In genomic region chr2:102166189-102166845, GRCh38 we compare ENCODE assay signal across 10 cellular contexts. TPM values are rescaled to one million over a fixed set of nuclear protein-coding genes. Genes with fewer than 3 reads are reported as not detected.
DNase-seq lines count a peak whose midpoint lies in the region; ATAC-seq and TF ChIP-seq lines count a peak whose summit lies in the region.
"Had no signal": no experiment of that assay in that cellular context is flagged by ENCODE, and none has a peak within 500 bp of the region (broad histone marks: within the 10 kb centered on the region; RNA-seq: fewer than 3 reads in every experiment).

No MANE protein-coding gene starts in this region.

- TF ChIP-seq CTCF in right atrium auricular region (IDR thresholded peaks at IDR 0.05) (peak; percentile 32 to 79), suprapubic skin (IDR thresholded peaks at IDR 0.05) (peak; percentile 9 to 41)

- no peak overlapping the region for H3K9ac ChIP-seq in adipocyte (ENCODE audit: low read length)

- no peaks in the 10 kb centered on the region for H3K9me3 ChIP-seq in adipocyte (ENCODE audit: control insufficient read depth, low read length)
- H3K9me3 ChIP-seq in right atrium auricular region: no peaks in the 10 kb centered on the region
- H3K9me3 ChIP-seq in suprapubic skin: no peaks in the 10 kb centered on the region

- WGBS in suprapubic skin: 24% methylated on average over 4 of the region's 4 CpGs

- H3K36me3 ChIP-seq in adipocyte (ENCODE audit: control insufficient read depth, insufficient read depth, low read length, severe bottlenecking) (peaks cover 92% of the 10 kb centered on the region), right atrium auricular region (peaks cover 23% of the 10 kb centered on the region), suprapubic skin (peaks cover 41% of the 10 kb centered on the region)

- no peak for TF ChIP-seq EP300 in suprapubic skin (IDR thresholded peaks at IDR 0.05)

- peak; percentile 23 for DNase-seq in DMS 273 (lab: John Stamatoyannopoulos, UW; ENCODE audit: unreplicated experiment)
- DNase-seq in DMS 273 treated with DMSO at 0.1 percent for 48 hours (lab: John Stamatoyannopoulos, UW): no peak
- peak; percentile 73 for DNase-seq in adipocyte (ENCODE audit: low read depth)
- no peak for DNase-seq in right atrium auricular region (ENCODE audit: low spot score)
- DNase-seq in suprapubic skin (ENCODE audit: low spot score in 2 of 2): no peak
- no peak for DNase-seq in NCI-H146 (lab: John Stamatoyannopoulos, UW)
- DNase-seq: activated T-cell treated with anti-CD3 and anti-CD28 coated beads, Interleukin-2, amount 50 U/mL, for 48 hours; stimulated activated CD4-positive, alpha-beta T cell treated with anti-CD3 and anti-CD28 coated beads, Interleukin-12 subunit alpha, Interleukin-12 subunit beta, amount 100 ng/mL, for 4 hours had no signal

- H3K4me3 ChIP-seq in adipocyte (ENCODE audit: low read length) (no peak overlapping the region), right atrium auricular region (no peak overlapping the region), suprapubic skin (no peak overlapping the region)

- no peak overlapping the region for H3K27ac ChIP-seq in right atrium auricular region
- no peak overlapping the region for H3K27ac ChIP-seq in suprapubic skin

- H3K27me3 ChIP-seq in adipocyte (replicated peaks; ENCODE audit: control insufficient read depth, insufficient read depth, low read length) (no peaks in the 10 kb centered on the region), right atrium auricular region (no peaks in the 10 kb centered on the region), suprapubic skin (no peaks in the 10 kb centered on the region)

- H3K4me1 ChIP-seq in adipocyte (ENCODE audit: control insufficient read depth, insufficient read depth, low read length) (peaks cover 29% of the 10 kb centered on the region), right atrium auricular region (no peaks in the 10 kb centered on the region), suprapubic skin (peaks cover 31% of the 10 kb centered on the region)

- TF ChIP-seq POLR2A in suprapubic skin (IDR thresholded peaks at IDR 0.05): no peak

- ATAC-seq in GM19324 (IDR thresholded peaks at IDR 0.05; ENCODE audit: low FRiP score, unreplicated experiment) (no peak), GM18868 (IDR thresholded peaks at IDR 0.05; ENCODE audit: unreplicated experiment) (no peak)

RNA-seq across cellular contexts. Expression of gene IL1RL2, which starts 20.5 kb away (rescaled TPM):
- total RNA-seq in right atrium auricular region: under 1 TPM in 1 of 2 donors, not detected in 1; 0.55 TPM
- total RNA-seq in suprapubic skin: 10 to 100 TPM in 3 of 4 donors, 1 to 10 TPM in 1; 7.0 to 15.9 (median 12.0) TPM

RNA-seq across cellular contexts. Expression of gene IL1R1, which starts 23.8 kb away (rescaled TPM):
- total RNA-seq in right atrium auricular region (10 to 100 TPM; 28.7 to 86.2 TPM), suprapubic skin (10 to 100 TPM; 52.1 to 90.0 (median 58.8) TPM)

Comparison
In these comparisons a context has a peak if more than half of its experiments do, and no peak if none do; other contexts are left out.
1. DNase-seq: peak in DMS 273 (single experiment) and adipocyte (single experiment); none in DMS 273 treated with DMSO at 0.1 percent for 48 hours (single experiment), right atrium auricular region (single experiment), suprapubic skin (0 of 2) and NCI-H146 (single experiment).
2. RNA of gene IL1RL2, which starts 20.5 kb away (total RNA-seq): 7.0 to 15.9 TPM in suprapubic skin; 0.55 TPM in right atrium auricular region; every median in the first group is over 4 times any median in the second.